11 cellular contexts compared by ENCODE assay signal in the genomic region with DNA sequence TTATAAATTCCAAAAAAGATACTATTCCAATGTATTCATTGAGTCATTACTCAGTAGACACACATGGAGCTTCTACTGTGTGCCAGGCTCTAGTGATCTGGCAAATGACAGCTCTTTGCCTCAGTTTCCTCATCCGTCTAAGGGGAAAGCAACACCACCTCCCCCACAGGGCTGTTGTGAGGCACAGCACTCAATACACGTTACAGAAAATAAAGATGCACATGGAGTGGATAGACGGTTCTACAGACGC. TPM values are rescaled to one million over a fixed set of nuclear protein-coding genes. Genes with fewer than 3 reads are reported as not detected.
A peak's percentile ranks its signal among the peaks of the same experiment; 100 is the strongest.
DNase-seq lines count a peak whose midpoint lies in the region; ATAC-seq, FAIRE-seq and TF ChIP-seq lines count a peak whose summit lies in the region.
"Had no signal": no experiment of that assay in that cellular context is flagged by ENCODE, and none has a peak within 500 bp of the region (broad histone marks: within the 10 kb centered on the region; RNA-seq: fewer than 3 reads in every experiment).

No MANE protein-coding gene starts in this region.

- H3K27me3 ChIP-seq in GM23248 (replicated peaks; ENCODE audit: insufficient read depth), result no peaks in the 10 kb centered on the region
- no peaks in the 10 kb centered on the region for H3K27me3 ChIP-seq in right cardiac atrium (ENCODE audit: control insufficient read depth, insufficient read depth)
- H3K27me3 ChIP-seq in spleen (replicated peaks in 1 of 7), result no peaks in the 10 kb centered on the region

- H3K27ac ChIP-seq in GM23248 (peak overlapping the region; percentile 100), right cardiac atrium (ENCODE audit: low read length) (peak overlapping the region; percentile 90), spleen (peak overlapping the region; percentile 89 to 100 (median 98))

- no peaks in the 10 kb centered on the region for H3K9me2 ChIP-seq in GM23248 (ENCODE audit: insufficient read depth)

- H3K4me2 ChIP-seq in GM23248 (ENCODE audit: unreplicated experiment), result peak overlapping the region; percentile 82

- H3K36me3 Mint-ChIP-seq in T-helper 17 cell (ENCODE audit: low read depth), result no peaks in the 10 kb centered on the region

- H3K4me1 ChIP-seq in GM23248 (ENCODE audit: insufficient read depth), result peaks cover 91% of the 10 kb centered on the region
- peaks cover 52% of the 10 kb centered on the region for H3K4me1 ChIP-seq in right cardiac atrium (ENCODE audit: control insufficient read depth, insufficient read depth, low read length)
- peaks cover 70 to 100% (median 96%) of the 10 kb centered on the region in 6 donors for H3K4me1 ChIP-seq in spleen

- H3K4me3 Mint-ChIP-seq in T-helper 17 cell, result no peak overlapping the region

- H3K9me3 ChIP-seq in GM23248 (ENCODE audit: low read depth) (no peaks in the 10 kb centered on the region), T-helper 17 cell (ENCODE audit: control insufficient read depth, low read length, poor library complexity, severe bottlenecking) (no peaks in the 10 kb centered on the region), right cardiac atrium (ENCODE audit: control insufficient read depth, low read length) (no peaks in the 10 kb centered on the region), spleen (no peaks in the 10 kb centered on the region)

- H3K9ac ChIP-seq in GM23248, result peak overlapping the region; percentile 91

- peaks cover 41% of the 10 kb centered on the region for H3K4me1 Mint-ChIP-seq in T-helper 17 cell

- no peak for TF ChIP-seq CTCF in spleen (IDR thresholded peaks at IDR 0.05 in 8 of 11, conservative IDR thresholded peaks at IDR 0.05 in 3 of 11)

- H2AFZ ChIP-seq in GM23248, result no peak overlapping the region

- H3K36me3 ChIP-seq in GM23248 (ENCODE audit: low read depth) (no peaks in the 10 kb centered on the region), spleen (no peaks in the 10 kb centered on the region)

- H3F3A ChIP-seq in GM23248 (ENCODE audit: insufficient read depth), result peaks cover 86% of the 10 kb centered on the region

- H3K4me3 ChIP-seq in GM23248 (peak overlapping the region; percentile 43), right cardiac atrium (ENCODE audit: low read length) (no peak overlapping the region), spleen (peak overlapping the region in 1 of 8 donors; percentile 52)

- DNase-seq in GM23248, result no peak
- no peak for DNase-seq in T-helper 17 cell
- DNase-seq in right cardiac atrium, result no peak
- DNase-seq in spleen, result no peak
- DNase-seq in H54 (ENCODE audit: insufficient read length, low spot score), result no peak
- DNase-seq in NCI-H1417 (lab: John Stamatoyannopoulos, UW), result no peak
- DNase-seq: NCI-H1105 had no signal

- in situ Hi-C loops in GM23248 (cut with MboI), result no loop called here

- H3K27me3 Mint-ChIP-seq in T-helper 17 cell, result no peaks in the 10 kb centered on the region
- H3K27me3 Mint-ChIP-seq: stimulated activated naive CD8-positive, alpha-beta T cell treated with anti-CD3 and anti-CD28 coated beads, Interleukin-15, amount 100 ng/mL, for 72 hours had no signal

- ATAC-seq in T-helper 17 cell, result no peak
- no peak for ATAC-seq in right cardiac atrium
- no peak for ATAC-seq in HG03457 (IDR thresholded peaks at IDR 0.05; ENCODE audit: unreplicated experiment)
- no peak for ATAC-seq in GM19463 (IDR thresholded peaks at IDR 0.05; ENCODE audit: unreplicated experiment)

- H3K27ac Mint-ChIP-seq in T-helper 17 cell, result peak overlapping the region; percentile 39

- TF ChIP-seq POLR2A in spleen (IDR thresholded peaks at IDR 0.05) (no peak), H54 (IDR thresholded peaks at IDR 0.05; ENCODE audit: low read depth, low read length) (no peak)

- FAIRE-seq in H54 (lab: Jason Lieb, UNC), result no peak
- FAIRE-seq: colon had no signal

- peaks cover 59% of the 10 kb centered on the region for H3K79me2 ChIP-seq in GM23248 (ENCODE audit: insufficient read depth)

- intact Hi-C loops in right cardiac atrium (cut with DNase I) (no loop called here), spleen (cut with DNase I; ENCODE audit: low total_unique reads) (no loop called here)

- 1 to 4% methylated on average over 4 of the region's 4 CpGs for WGBS in GM23248 (ENCODE audit: low coverage in 1 of 2, low lambda C conversion rate in 2 of 2, missing lambda C conversion rate in 2 of 2), 2 experiments
- 22% methylated on average over 4 of the region's 4 CpGs for WGBS in right cardiac atrium
- WGBS in spleen, 5 donors, result 23 to 52% (median 33%) methylated on average over 4 of the region's 4 CpGs

- no peaks in the 10 kb centered on the region for H4K20me1 ChIP-seq in GM23248 (ENCODE audit: insufficient read depth)

RNA-seq across cellular contexts. Expression of a gene that starts 6.5 kb away (rescaled TPM):
- 2,638 and 3,272 TPM in 2 replicates for total RNA-seq in GM23248 (2014; rRNA removed; shearing (Covaris generic))
- 7,376 and 13,207 TPM in 2 replicates for polyA plus RNA-seq in GM23248 (2016; fragmentation: Nextera tagmentation; extraction: Ambion mirVana)
- over 10,000 TPM; 25,853 to 29,025 TPM for total RNA-seq in T-helper 17 cell
- total RNA-seq in right cardiac atrium, result 1,000 to 10,000 TPM; 3,773 to 5,353 (median 5,000) TPM
- 1,948 TPM for polyA plus RNA-seq in right cardiac atrium
- total RNA-seq in spleen, result over 10,000 TPM; 10,088 to 24,490 (median 13,598) TPM
- 100 to 1,000 TPM; 111 to 793 (median 171) TPM for polyA plus RNA-seq in spleen

RNA-seq across cellular contexts. Expression of a gene that starts 32.6 kb away (rescaled TPM):
- 115 and 133 TPM in 2 replicates for total RNA-seq in GM23248 (2014; rRNA removed; shearing (Covaris generic))
- polyA plus RNA-seq in GM23248 (2016; fragmentation: Nextera tagmentation; extraction: Ambion mirVana) (90.7 and 98.6 TPM in 2 replicates), right cardiac atrium (56.6 TPM), spleen (10 to 100 TPM; 52.4 to 70.6 (median 60.7) TPM)
- total RNA-seq in T-helper 17 cell (10 to 100 TPM; 56.6 to 61.7 TPM), right cardiac atrium (10 to 100 TPM; 59.9 to 65.2 (median 62.8) TPM), spleen (100 to 1,000 TPM in 2 of 7 donors, 10 to 100 TPM in 5; 64.7 to 125 (median 77.4) TPM)
